8 cellular contexts compared by ENCODE assay signal in the genomic region with DNA sequence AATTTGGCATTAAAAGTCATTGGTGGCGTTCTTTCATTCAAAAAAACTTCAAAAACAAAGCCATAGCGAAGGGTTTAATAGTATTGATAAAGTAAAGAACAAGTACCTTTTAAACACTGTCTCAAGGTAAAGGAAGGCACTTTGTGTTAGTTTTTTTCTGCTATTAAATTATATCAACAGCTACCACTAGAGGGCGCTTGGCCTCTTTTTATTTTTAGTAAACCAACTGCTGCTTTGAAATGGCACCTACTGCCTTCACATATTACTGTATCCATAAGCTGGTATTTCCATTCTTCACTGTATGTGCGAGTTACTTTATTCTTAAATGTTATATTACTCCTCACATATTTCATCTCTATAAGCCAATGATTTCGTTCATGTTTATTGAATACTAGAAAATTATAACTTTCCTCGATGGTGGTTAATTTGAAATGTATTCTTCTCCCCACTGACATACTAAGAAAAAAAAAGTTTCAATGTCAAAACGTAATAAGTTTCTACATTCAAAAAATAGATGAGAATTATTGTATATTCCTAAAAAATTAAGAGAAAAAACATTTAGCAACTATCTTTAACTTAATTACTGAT.
A peak's percentile ranks its signal among the peaks of the same experiment; 100 is the strongest.
DNase-seq lines count a peak whose midpoint lies in the region; ATAC-seq and TF ChIP-seq lines count a peak whose summit lies in the region.

No MANE protein-coding gene starts in this region.

- no peak overlapping the region for H3K27ac Mint-ChIP-seq in Caco-2 (ENCODE audit: unreplicated experiment)
- no peak overlapping the region for H3K27ac Mint-ChIP-seq in activated naive CD4-positive, alpha-beta T cell treated with anti-CD3 and anti-CD28 coated beads for 36 hours

- TF ChIP-seq POLR2A in heart left ventricle (IDR thresholded peaks at IDR 0.05): no peak

- ATAC-seq in GM19467 (IDR thresholded peaks at IDR 0.05; ENCODE audit: unreplicated experiment) (peak; percentile 90), heart left ventricle (peak in 2 of 4 donors; percentile 52 to 55), sciatic nerve (peak; percentile 55)

- no peaks in the 10 kb centered on the region for H3K27me3 ChIP-seq in Caco-2 (replicated peaks; ENCODE audit: control insufficient read depth, insufficient read depth, low read length)
- H3K27me3 ChIP-seq in heart left ventricle: no peaks in the 10 kb centered on the region

- WGBS in heart left ventricle, 4 donors: 18 to 23% (median 20%) methylated on average over 7 of the region's 7 CpGs

- H3K9me3 ChIP-seq in Caco-2 (no peaks in the 10 kb centered on the region), heart left ventricle (peaks cover 0 to 10% (median 0%) of the 10 kb centered on the region in 12 donors)

- H3K36me3 Mint-ChIP-seq in Caco-2 (ENCODE audit: insufficient read depth, unreplicated experiment): no peaks in the 10 kb centered on the region
- H3K36me3 Mint-ChIP-seq in activated naive CD4-positive, alpha-beta T cell treated with anti-CD3 and anti-CD28 coated beads for 36 hours (ENCODE audit: low read depth): no peaks in the 10 kb centered on the region

- no peak overlapping the region for H3K4me3 ChIP-seq in Caco-2 (ENCODE audit: low read depth, low read length)
- H3K4me3 ChIP-seq in heart left ventricle: no peak overlapping the region

- no peaks in the 10 kb centered on the region for H3K9me3 Mint-ChIP-seq in Caco-2 (ENCODE audit: unreplicated experiment)
- H3K9me3 Mint-ChIP-seq in activated naive CD4-positive, alpha-beta T cell treated with anti-CD3 and anti-CD28 coated beads for 36 hours: peaks cover 4% of the 10 kb centered on the region

- H3K36me3 ChIP-seq in Caco-2 (ENCODE audit: control insufficient read depth, insufficient read depth, low read length): no peaks in the 10 kb centered on the region
- no peaks in the 10 kb centered on the region for H3K36me3 ChIP-seq in heart left ventricle

- TF ChIP-seq CTCF in Caco-2 (IDR thresholded peaks at IDR 0.05; ENCODE audit: insufficient read depth in 1 of 2, low read depth in 1 of 2, low read length in 1 of 2, severe bottlenecking in 1 of 2, unreplicated experiment in 1 of 2): peak; percentile 40 to 82
- TF ChIP-seq CTCF in heart left ventricle (IDR thresholded peaks at IDR 0.05): peak; percentile 58 to 88 (median 80)

- no TSS peak for BruUV-seq in Caco-2 (replicated peaks; lab: Mats Ljungman, UMichigan)

- intact Hi-C loops in Caco-2 (cut with micrococcal nuclease; ENCODE audit: unreplicated experiment) (loop anchor here (1.0 to 5.0 kb wide), 4 partner anchors 126 to 290 kb away; a partner anchor contains a TSS), heart left ventricle (cut with DNase I) (loop anchor here in 8 of 10 donors (1.0 to 10.0 kb wide), 7 partner anchors 125 to 202 kb away; a partner anchor contains a TSS), sciatic nerve (cut with DNase I) (no loop called here), posterior vena cava (cut with DNase I) (loop anchor here (5.0 to 10.0 kb wide), 2 partner anchors 195 to 538 kb away; no protein-coding TSS in a partner anchor)
- intact Hi-C loops in activated naive CD4-positive, alpha-beta T cell treated with anti-CD3 and anti-CD28 coated beads for 36 hours (cut with micrococcal nuclease): loop anchor here (1.0 to 10.0 kb wide), 5 partner anchors 126 to 538 kb away; a partner anchor contains a TSS

- peak in 1 of 2 experiments; percentile 72 for DNase-seq in Caco-2
- DNase-seq in LHCN-M2 (ENCODE audit: low read depth): peak; percentile 37
- peak; percentile 80 for DNase-seq in OCI-M2 (lab: John Stamatoyannopoulos, UW; ENCODE audit: unreplicated experiment)
- peak; percentile 61 for DNase-seq in activated naive CD4-positive, alpha-beta T cell treated with anti-CD3 and anti-CD28 coated beads for 36 hours
- DNase-seq in heart left ventricle: peak in 2 of 5 donors; percentile 24 to 25
- peak; percentile 63 for DNase-seq in sciatic nerve (ENCODE audit: low spot score)
- DNase-seq in posterior vena cava (ENCODE audit: low spot score): no peak

- CTCF ChIA-PET in Caco-2 (lab: Charles Lee): interaction anchor here (0.5 to 2.8 kb wide), 11 partner anchors 50 to 224 kb away, joined by 3 to 36 read pairs (median 5); no protein-coding TSS in a partner anchor
- CTCF ChIA-PET in activated naive CD4-positive, alpha-beta T cell treated with anti-CD3 and anti-CD28 coated beads for 36 hours (lab: Charles Lee): interaction anchor here (0.5 to 3.1 kb wide), 25 partner anchors 8 to 1172 kb away, joined by 3 to 75 read pairs (median 5); no protein-coding TSS in a partner anchor

- peaks cover 5% of the 10 kb centered on the region for H3K4me1 Mint-ChIP-seq in Caco-2 (ENCODE audit: low read depth, unreplicated experiment)
- H3K4me1 Mint-ChIP-seq in activated naive CD4-positive, alpha-beta T cell treated with anti-CD3 and anti-CD28 coated beads for 36 hours (ENCODE audit: low read depth): no peaks in the 10 kb centered on the region

- H3K4me3 Mint-ChIP-seq in Caco-2 (ENCODE audit: unreplicated experiment): no peak overlapping the region
- H3K4me3 Mint-ChIP-seq in activated naive CD4-positive, alpha-beta T cell treated with anti-CD3 and anti-CD28 coated beads for 36 hours: no peak overlapping the region

- POLR2A ChIA-PET in Caco-2 (lab: Charles Lee): no interaction called here

- H3K4me1 ChIP-seq in Caco-2: no peaks in the 10 kb centered on the region; the same call in 1 of the 2 replicates
- H3K4me1 ChIP-seq in heart left ventricle: no peaks in the 10 kb centered on the region

- H3K27me3 Mint-ChIP-seq in Caco-2 (ENCODE audit: insufficient read depth, unreplicated experiment): no peaks in the 10 kb centered on the region
- peaks cover 10% of the 10 kb centered on the region for H3K27me3 Mint-ChIP-seq in activated naive CD4-positive, alpha-beta T cell treated with anti-CD3 and anti-CD28 coated beads for 36 hours (ENCODE audit: low read depth)

- no peak overlapping the region for H3K27ac ChIP-seq in heart left ventricle
